9 cellular contexts compared by ENCODE assay signal in the genomic region with DNA sequence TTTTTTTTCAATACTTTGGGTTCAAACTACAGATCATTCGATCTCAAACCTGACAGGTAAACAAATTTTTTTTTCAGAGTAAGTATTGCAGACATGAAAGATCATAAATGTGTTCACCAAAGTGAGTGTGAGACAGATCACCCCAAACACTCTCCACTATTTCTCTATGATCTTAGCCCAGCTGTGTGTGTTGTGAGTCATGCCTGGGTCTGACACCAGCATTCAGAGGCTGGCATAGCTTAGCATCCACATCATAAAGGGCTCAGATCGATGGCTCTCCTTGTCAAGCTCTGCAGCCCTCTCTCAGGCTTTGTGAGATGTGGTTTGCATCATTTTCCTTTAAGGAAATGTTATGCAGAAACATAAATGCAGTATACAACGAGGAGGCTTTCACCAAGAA.
DNase-seq lines count a peak whose midpoint lies in the region; TF ChIP-seq lines count a peak whose summit lies in the region.
"Had no signal": no experiment of that assay in that cellular context is flagged by ENCODE, and none has a peak within 500 bp of the region (broad histone marks: within the 10 kb centered on the region; RNA-seq: fewer than 3 reads in every experiment).

No MANE protein-coding gene starts in this region.

- TF ChIP-seq CTCF in MCF 10A (IDR thresholded peaks at IDR 0.05; ENCODE audit: unreplicated experiment) (no peak), breast epithelium (IDR thresholded peaks at IDR 0.05) (no peak), tibial nerve (IDR thresholded peaks at IDR 0.05) (no peak), GM13976 (IDR thresholded peaks at IDR 0.05; ENCODE audit: borderline replicate concordance, control extremely low read depth, extremely low read depth, insufficient read depth, missing control alignments) (no peak)

- CTCF ChIA-PET in MCF 10A (lab: Yijun Ruan, JAX), result interaction anchor here (0.6 kb wide), 1 partner anchor 10 kb away, joined by 4 read pairs; no protein-coding TSS in a partner anchor
- CTCF ChIA-PET in activated CD4-positive, alpha-beta T cell treated with anti-CD3 and anti-CD28 coated beads, Interleukin-2, amount 10 ng/mL, durations not matched to agents 7 days and 5 days (lab: Charles Lee), result interaction anchor here (0.6 kb wide), 1 partner anchor 602 kb away, joined by 3 read pairs; no protein-coding TSS in a partner anchor

- in situ Hi-C loops in GM13976 (cut with MboI; ENCODE audit: low sequenced_read_pairs, unreplicated experiment), result no loop called here

- H3K4me1 Mint-ChIP-seq in MCF 10A (ENCODE audit: insufficient read depth, unreplicated experiment), result peaks cover 5% of the 10 kb centered on the region
- H3K4me1 Mint-ChIP-seq in activated CD4-positive, alpha-beta T cell treated with anti-CD3 and anti-CD28 coated beads, Interleukin-2, amount 10 ng/mL, durations not matched to agents 7 days and 5 days, result peaks cover 42% of the 10 kb centered on the region

- H3K4me3 Mint-ChIP-seq in MCF 10A (ENCODE audit: unreplicated experiment), result no peak overlapping the region
- H3K4me3 Mint-ChIP-seq in activated CD4-positive, alpha-beta T cell treated with anti-CD3 and anti-CD28 coated beads, Interleukin-2, amount 10 ng/mL, durations not matched to agents 7 days and 5 days, result no peak overlapping the region

- H3K27me3 Mint-ChIP-seq in MCF 10A (ENCODE audit: insufficient read depth, unreplicated experiment), result no peaks in the 10 kb centered on the region
- no peaks in the 10 kb centered on the region for H3K27me3 Mint-ChIP-seq in activated CD4-positive, alpha-beta T cell treated with anti-CD3 and anti-CD28 coated beads, Interleukin-2, amount 10 ng/mL, durations not matched to agents 7 days and 5 days

- no peaks in the 10 kb centered on the region for H3K9me3 ChIP-seq in breast epithelium
- no peaks in the 10 kb centered on the region for H3K9me3 ChIP-seq in tibial nerve

- H3K27ac Mint-ChIP-seq in MCF 10A (ENCODE audit: low read depth, unreplicated experiment), result no peak overlapping the region
- H3K27ac Mint-ChIP-seq in activated CD4-positive, alpha-beta T cell treated with anti-CD3 and anti-CD28 coated beads, Interleukin-2, amount 10 ng/mL, durations not matched to agents 7 days and 5 days, result peak overlapping the region; percentile 37

- H3K36me3 ChIP-seq in breast epithelium (no peaks in the 10 kb centered on the region), tibial nerve (no peaks in the 10 kb centered on the region)

- no peak for TF ChIP-seq POLR2A in breast epithelium (IDR thresholded peaks at IDR 0.05)
- no peak for TF ChIP-seq POLR2A in tibial nerve (IDR thresholded peaks at IDR 0.05)

- DNase-seq in MCF 10A (ENCODE audit: unreplicated experiment) (peak; percentile 42), breast epithelium (ENCODE audit: low spot score in 2 of 2) (no peak), hepatic stellate cell (ENCODE audit: low spot score) (peak; percentile 74), tibial nerve (ENCODE audit: low spot score in 2 of 2) (no peak), GM13976 (ENCODE audit: low spot score) (no peak), cortex of kidney (lab: John Stamatoyannopoulos, UW) (no peak), mesenteric fat pad (ENCODE audit: low spot score) (no peak)
- no peak for DNase-seq in activated CD4-positive, alpha-beta T cell treated with anti-CD3 and anti-CD28 coated beads, Interleukin-2, amount 10 ng/mL, durations not matched to agents 7 days and 5 days

- H3K36me3 Mint-ChIP-seq in MCF 10A (ENCODE audit: insufficient read depth, unreplicated experiment), result no peaks in the 10 kb centered on the region
- H3K36me3 Mint-ChIP-seq in activated CD4-positive, alpha-beta T cell treated with anti-CD3 and anti-CD28 coated beads, Interleukin-2, amount 10 ng/mL, durations not matched to agents 7 days and 5 days (ENCODE audit: low read depth), result peaks cover 18% of the 10 kb centered on the region

- H3K27me3 ChIP-seq in breast epithelium (no peaks in the 10 kb centered on the region), tibial nerve (no peaks in the 10 kb centered on the region)

- POLR2A ChIA-PET in MCF 10A (lab: Yijun Ruan, JAX), result no interaction called here
- POLR2A ChIA-PET in activated CD4-positive, alpha-beta T cell treated with anti-CD3 and anti-CD28 coated beads, Interleukin-2, amount 10 ng/mL, durations not matched to agents 7 days and 5 days (lab: Charles Lee), result no interaction called here

- H3K4me1 ChIP-seq in breast epithelium (peaks cover 0 to 35% of the 10 kb centered on the region in 2 donors), tibial nerve (peaks cover 5 to 56% (median 34%) of the 10 kb centered on the region in 4 donors)

- H3K27ac ChIP-seq in breast epithelium (peak overlapping the region in 1 of 2 donors; percentile 57), tibial nerve (peak overlapping the region in 3 of 4 donors; percentile 24 to 85 (median 58))
- H3K27ac ChIP-seq: VCaP had no signal

- intact Hi-C loops in MCF 10A (cut with micrococcal nuclease), result no loop called here
- intact Hi-C loops in breast epithelium (cut with DNase I; ENCODE audit: low total_unique reads), result no loop called here

- no peaks in the 10 kb centered on the region for H3K9me3 Mint-ChIP-seq in MCF 10A (ENCODE audit: unreplicated experiment)
- no peaks in the 10 kb centered on the region for H3K9me3 Mint-ChIP-seq in activated CD4-positive, alpha-beta T cell treated with anti-CD3 and anti-CD28 coated beads, Interleukin-2, amount 10 ng/mL, durations not matched to agents 7 days and 5 days

- WGBS in tibial nerve, 2 donors, result 28 to 32% methylated on average over 3 of the region's 3 CpGs

- BruUV-seq in MCF 10A (replicated peaks; lab: Mats Ljungman, UMichigan), result no TSS peak

- TF ChIP-seq EP300 in tibial nerve (IDR thresholded peaks at IDR 0.05), result no peak

- no peak overlapping the region for H3K4me3 ChIP-seq in breast epithelium
- no peak overlapping the region for H3K4me3 ChIP-seq in tibial nerve

Comparison
In these comparisons a context has a peak if more than half of its experiments do, and no peak if none do; other contexts are left out.
1. DNase-seq: peak in MCF 10A (single experiment) and hepatic stellate cell (single experiment); none in breast epithelium (0 of 2), activated CD4-positive, alpha-beta T cell treated with anti-CD3 and anti-CD28 coated beads, Interleukin-2, amount 10 ng/mL, durations not matched to agents 7 days and 5 days (single experiment), tibial nerve (0 of 2), GM13976 (single experiment), cortex of kidney (single experiment) and mesenteric fat pad (single experiment).